Comparison of ENCODE assay signal across 23 cellular contexts in genomic region chr2:38174131-38174530, GRCh38.
DNase-seq lines count a peak whose midpoint lies in the region; ATAC-seq and TF ChIP-seq lines count a peak whose summit lies in the region.
"Had no signal": no experiment of that assay in that cellular context is flagged by ENCODE, and none has a peak within 500 bp of the region (broad histone marks: within the 10 kb centered on the region; RNA-seq: fewer than 3 reads in every experiment).

No MANE protein-coding gene starts in this region.

- H3K23ac ChIP-seq in mesenchymal stem cell (ENCODE audit: low read length in 2 of 2), result no peak overlapping the region

- H2BK5ac ChIP-seq in mesenchymal stem cell (ENCODE audit: low read depth, low read length, poor library complexity, severe bottlenecking), result peak overlapping the region; percentile 75

- H4K20me1 ChIP-seq in GM23248 (ENCODE audit: insufficient read depth), result no peaks in the 10 kb centered on the region

- WGBS in GM23248 (ENCODE audit: low coverage in 1 of 2, low lambda C conversion rate in 2 of 2, missing lambda C conversion rate in 2 of 2), 2 experiments, result 60 to 76% methylated on average over 2 of the region's 2 CpGs
- WGBS in mesenchymal stem cell, result 100% methylated on average over 1 of the region's 2 CpGs
- WGBS in stomach, 5 donors, result 72 to 93% (median 87%) methylated on average over 2 of the region's 2 CpGs

- peak overlapping the region; percentile 72 for H3K27ac ChIP-seq in GM23248
- H3K27ac ChIP-seq in mesenchymal stem cell (ENCODE audit: low read length, poor library complexity, severe bottlenecking), result peak overlapping the region; percentile 96
- peak overlapping the region in 4 of 5 donors; percentile 53 to 85 (median 74) for H3K27ac ChIP-seq in stomach

- peak overlapping the region; percentile 40 for H2AK5ac ChIP-seq in mesenchymal stem cell (ENCODE audit: low read length, severe bottlenecking)

- no peak overlapping the region for H3K14ac ChIP-seq in mesenchymal stem cell (ENCODE audit: low read length in 2 of 2)

- no peak overlapping the region for H3K18ac ChIP-seq in mesenchymal stem cell (ENCODE audit: low read depth in 1 of 2, low read length in 2 of 2)

- in situ Hi-C loops in GM23248 (cut with MboI), result no loop called here

- peaks cover 59% of the 10 kb centered on the region for H3F3A ChIP-seq in GM23248 (ENCODE audit: insufficient read depth)

- ATAC-seq in GM19397 (IDR thresholded peaks at IDR 0.05; ENCODE audit: unreplicated experiment) (no peak), HG02981 (IDR thresholded peaks at IDR 0.05; ENCODE audit: unreplicated experiment) (no peak)
- ATAC-seq: activated naive CD4-positive, alpha-beta T cell treated with anti-CD3 and anti-CD28 coated beads, Interleukin-2, amount 50 U/mL, for 72 hours; activated T-helper 17 cell treated with anti-CD3 and anti-CD28 coated beads, Interleukin-2, amount 50 U/mL, for 72 hours; K562 had no signal

- POLR2A ChIA-PET in HEK293T (lab: Yijun Ruan, JAX), result no interaction called here

- no peak overlapping the region for H4K8ac ChIP-seq in mesenchymal stem cell (ENCODE audit: low read length)

- no peak overlapping the region for H2BK15ac ChIP-seq in mesenchymal stem cell (ENCODE audit: low read depth, poor library complexity, severe bottlenecking)

- peak overlapping the region; percentile 40 for H3K9ac ChIP-seq in GM23248
- peak overlapping the region; percentile 67 for H3K9ac ChIP-seq in mesenchymal stem cell (ENCODE audit: low read length)

- H3K4ac ChIP-seq in mesenchymal stem cell (ENCODE audit: low read depth in 1 of 2, low read length in 2 of 2), result no peak overlapping the region

- intact Hi-C loops in stomach (cut with DNase I; ENCODE audit: low total_unique reads), result no loop called here

- DNase-seq in GM23248 (peak; percentile 7), astrocyte of the hippocampus (ENCODE audit: low read depth, low spot score) (peak; percentile 27), mesenchymal stem cell (no peak), stomach (no peak), HEK293T (ENCODE audit: extremely low spot score) (no peak)
- DNase-seq in activated effector memory CD4-positive, alpha-beta T cell treated with anti-CD3 and anti-CD28 coated beads, Interleukin-2, amount 50 U/mL, for 16 hours, result no peak
- DNase-seq: activated B cell treated with CpG ODN at 0.5 μM for 24 hours; activated CD4-positive, alpha-beta T cell treated with anti-CD3 and anti-CD28 coated beads, Interleukin-2, amount 50 U/mL, for 48 hours; activated CD8-positive, alpha-beta memory T cell treated with anti-CD3 and anti-CD28 coated beads, Interleukin-2, amount 50 U/mL, for 4 hours; aorta; cerebellar nuclear complex; hippocampal formation; left ventricle myocardium superior; MM.1S; NCI-H1417; SHP77 treated with DMSO at 0.1 percent for 48 hours; SW 1271 had no signal

- no peak overlapping the region for H2BK12ac ChIP-seq in mesenchymal stem cell (ENCODE audit: low read length in 2 of 2)

- H3K9me3 ChIP-seq in GM23248 (ENCODE audit: low read depth) (no peaks in the 10 kb centered on the region), mesenchymal stem cell (ENCODE audit: control insufficient read depth, low read length) (no peaks in the 10 kb centered on the region), stomach (no peaks in the 10 kb centered on the region)

- H3K4me2 ChIP-seq in GM23248 (ENCODE audit: unreplicated experiment), result peak overlapping the region; percentile 69
- H3K4me2 ChIP-seq in mesenchymal stem cell (ENCODE audit: low read length, poor library complexity, severe bottlenecking), result no peak overlapping the region

- H3K4me1 ChIP-seq in GM23248 (ENCODE audit: insufficient read depth) (peaks cover 62% of the 10 kb centered on the region), mesenchymal stem cell (ENCODE audit: control insufficient read depth, insufficient read depth, low read depth, low read length) (peaks cover 5% of the 10 kb centered on the region), stomach (peaks cover 0 to 35% (median 17%) of the 10 kb centered on the region in 4 donors)

- no peak for TF ChIP-seq EP300 in stomach (IDR thresholded peaks at IDR 0.05)

- no peaks in the 10 kb centered on the region for H3K36me3 ChIP-seq in GM23248 (ENCODE audit: low read depth)
- H3K36me3 ChIP-seq in mesenchymal stem cell (ENCODE audit: control insufficient read depth in 1 of 2, insufficient read depth in 2 of 2, low read depth in 1 of 2, low read length in 2 of 2), result no peaks in the 10 kb centered on the region
- no peaks in the 10 kb centered on the region for H3K36me3 ChIP-seq in stomach

- no peak overlapping the region for H2BK120ac ChIP-seq in mesenchymal stem cell (ENCODE audit: low read depth, low read length)

- H3K4me3 ChIP-seq in GM23248, result no peak overlapping the region
- H3K4me3 ChIP-seq in mesenchymal stem cell (ENCODE audit: insufficient read depth in 1 of 2, low read depth in 1 of 2, low read length in 2 of 2), result no peak overlapping the region
- no peak overlapping the region for H3K4me3 ChIP-seq in stomach
- H3K4me3 ChIP-seq: K562, skin epidermis had no signal

- H3K79me1 ChIP-seq in mesenchymal stem cell (replicated peaks; ENCODE audit: low read length, poor library complexity, severe bottlenecking), result peaks cover 2% of the 10 kb centered on the region

- CTCF ChIA-PET in HEK293T (lab: Yijun Ruan, JAX), result interaction anchor here (0.5 kb wide), 1 partner anchor 99 kb away, joined by 3 read pairs; no protein-coding TSS in a partner anchor

- H2AFZ ChIP-seq in GM23248 (peak overlapping the region; percentile 26), mesenchymal stem cell (ENCODE audit: low read depth, low read length) (no peak overlapping the region)

- no peak overlapping the region for H4K91ac ChIP-seq in mesenchymal stem cell (ENCODE audit: low read length)

- H3K79me2 ChIP-seq in GM23248 (ENCODE audit: insufficient read depth), result no peaks in the 10 kb centered on the region

- H3K9me2 ChIP-seq in GM23248 (ENCODE audit: insufficient read depth), result no peaks in the 10 kb centered on the region

- TF ChIP-seq POLR2A in stomach (IDR thresholded peaks at IDR 0.05), result no peak

- TF ChIP-seq CTCF in stomach (IDR thresholded peaks at IDR 0.05), result no peak

- no peaks in the 10 kb centered on the region for H3K27me3 ChIP-seq in GM23248 (replicated peaks; ENCODE audit: insufficient read depth)
- H3K27me3 ChIP-seq in mesenchymal stem cell (ENCODE audit: control insufficient read depth in 1 of 2, insufficient read depth in 1 of 2, low read length in 2 of 2), result no peaks in the 10 kb centered on the region
- H3K27me3 ChIP-seq in stomach, result no peaks in the 10 kb centered on the region

TF ChIP-seq in HEK293T, 16 proteins besides CTCF, POLR2A, EP300 and RAD21:
- TF ChIP-seq L3MBTL2 (conservative IDR thresholded peaks at IDR 0.05) (no peak), FOXK2 (IDR thresholded peaks at IDR 0.05) (no peak), SUZ12 (IDR thresholded peaks at IDR 0.05) (no peak), LEF1 (IDR thresholded peaks at IDR 0.05; ENCODE audit: borderline replicate concordance) (no peak), BHLHE40 (IDR thresholded peaks at IDR 0.05; ENCODE audit: borderline replicate concordance) (no peak), ZNF384 (IDR thresholded peaks at IDR 0.05) (no peak), CTBP1 (IDR thresholded peaks at IDR 0.05; ENCODE audit: borderline replicate concordance) (no peak), ARNT (IDR thresholded peaks at IDR 0.05) (no peak), FOXM1 (IDR thresholded peaks at IDR 0.05; ENCODE audit: borderline replicate concordance) (no peak), SP1 (IDR thresholded peaks at IDR 0.05) (no peak), TARDBP (IDR thresholded peaks at IDR 0.05) (no peak), HDGF (IDR thresholded peaks at IDR 0.05; ENCODE audit: borderline replicate concordance) (no peak), PKNOX1 (IDR thresholded peaks at IDR 0.05) (no peak), FOXA1 (IDR thresholded peaks at IDR 0.05) (no peak), ELF4 (IDR thresholded peaks at IDR 0.05) (no peak), NFRKB (IDR thresholded peaks at IDR 0.05) (no peak)
TF ChIP-seq in HEK293T: peak in this region for 0.

Comparison
In these comparisons a context has a peak if more than half of its experiments do, and no peak if none do; other contexts are left out.
1. DNase-seq: peak in GM23248 (single experiment) and astrocyte of the hippocampus (single experiment); none in mesenchymal stem cell (single experiment), stomach (single experiment), HEK293T (single experiment) and activated effector memory CD4-positive, alpha-beta T cell treated with anti-CD3 and anti-CD28 coated beads, Interleukin-2, amount 50 U/mL, for 16 hours (single experiment).
2. Peak in every context shown above with its lines, with median percentiles within 50 percentile points of each other: H3K27ac ChIP-seq.